In the genomic region with DNA sequence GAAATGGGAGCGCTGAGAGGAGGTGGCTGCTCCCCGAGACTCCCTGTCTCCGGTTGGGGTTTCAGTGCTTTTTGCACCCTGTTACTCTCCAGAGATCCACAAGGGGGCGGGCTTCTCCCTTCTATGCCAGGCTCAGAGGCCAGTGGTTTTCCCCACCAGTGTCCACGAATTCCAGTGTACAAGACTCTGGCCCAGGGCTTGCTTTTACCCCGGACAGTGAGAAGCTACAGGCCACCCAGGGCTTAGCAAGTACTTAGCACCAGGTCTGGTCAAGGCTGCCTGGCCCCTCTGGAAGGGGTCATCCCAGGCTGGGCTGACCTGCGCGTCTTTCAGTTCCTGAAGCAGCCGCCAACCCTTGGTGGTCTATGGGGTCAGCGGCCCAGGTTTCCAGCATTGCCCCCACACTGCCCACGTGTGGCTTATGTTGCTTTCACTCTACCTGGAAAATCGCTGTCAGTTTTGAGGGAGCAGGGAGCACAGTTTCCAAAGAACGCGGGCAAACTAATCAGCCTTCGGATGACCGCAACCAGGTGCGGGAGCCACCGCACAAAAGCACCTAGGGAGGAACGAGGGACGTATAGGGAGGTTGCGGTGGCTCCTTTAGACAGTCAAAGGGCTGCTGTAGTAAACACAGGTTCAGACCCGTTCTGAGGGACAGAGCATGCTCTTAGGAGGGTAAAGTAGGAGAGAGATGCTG, we compare ENCODE assay signal across 8 cellular contexts. TPM values are rescaled to one million over a fixed set of nuclear protein-coding genes. Genes with fewer than 3 reads are reported as not detected.
DNase-seq lines count a peak whose midpoint lies in the region; ATAC-seq, FAIRE-seq and TF ChIP-seq lines count a peak whose summit lies in the region.

No MANE protein-coding gene starts in this region.

- peak overlapping the region; percentile 56 for H3K18ac ChIP-seq in trophoblast cell (ENCODE audit: low read length)

- no peaks in the 10 kb centered on the region for H3K9me3 ChIP-seq in Peyer's patch
- H3K9me3 ChIP-seq in trophoblast cell (ENCODE audit: insufficient read depth, low read depth, low read length): no peaks in the 10 kb centered on the region

- H3K4me1 ChIP-seq in Peyer's patch (no peaks in the 10 kb centered on the region), trophoblast cell (ENCODE audit: control insufficient read depth in 1 of 2, insufficient read depth in 2 of 2, low read length in 2 of 2) (peaks cover 17 to 18% of the 10 kb centered on the region in 2 experiments)

- TF ChIP-seq CTCF in Peyer's patch (IDR thresholded peaks at IDR 0.05): peak; percentile 32 to 78 (median 74)

- peak overlapping the region; percentile 70 for H2BK5ac ChIP-seq in trophoblast cell (ENCODE audit: low read depth, low read length, poor library complexity)

- H2AFZ ChIP-seq in trophoblast cell (ENCODE audit: insufficient read depth, low read length, poor library complexity): no peak overlapping the region

- FAIRE-seq in H54 (lab: Jason Lieb, UNC): peak; percentile 33

- no peak overlapping the region for H3K4me2 ChIP-seq in trophoblast cell (ENCODE audit: low read length)

- no CpG with 5 or more reads among the region's 22 CpGs for WGBS in trophoblast cell (ENCODE audit: extremely low coverage, insufficient coverage, insufficient read length)

- H3K9ac ChIP-seq in trophoblast cell (ENCODE audit: low read length): no peak overlapping the region

- peak overlapping the region; percentile 95 for H2BK12ac ChIP-seq in trophoblast cell (ENCODE audit: low read length)

- ATAC-seq in HG02970 (IDR thresholded peaks at IDR 0.05; ENCODE audit: low FRiP score, unreplicated experiment): no peak

- peak; percentile 27 for DNase-seq in COLO668 (lab: John Stamatoyannopoulos, UW; ENCODE audit: unreplicated experiment)
- peak; percentile 96 for DNase-seq in H54 (ENCODE audit: insufficient read length, low spot score)
- peak; percentile 31 to 77 (median 60) for DNase-seq in Peyer's patch
- peak; percentile 82 for DNase-seq in activated effector memory CD4-positive, alpha-beta T cell treated with anti-CD3 and anti-CD28 coated beads, Interleukin-2, amount 50 U/mL, for 16 hours
- DNase-seq in glomerular visceral epithelial cell (ENCODE audit: extremely low spot score): peak; percentile 63
- DNase-seq in trophoblast cell: peak in 1 of 2 donors; percentile 58
- no peak for DNase-seq in MV-4-11 (lab: John Stamatoyannopoulos, UW)

- H4K12ac ChIP-seq in trophoblast cell (ENCODE audit: low read depth, low read length): peak overlapping the region; percentile 38

- no peaks in the 10 kb centered on the region for H3K36me3 ChIP-seq in Peyer's patch
- no peaks in the 10 kb centered on the region for H3K36me3 ChIP-seq in trophoblast cell (ENCODE audit: control insufficient read depth in 1 of 2, insufficient read depth in 2 of 2, low read length in 2 of 2)

- H3K14ac ChIP-seq in trophoblast cell (ENCODE audit: low read length): peak overlapping the region; percentile 71

- H4K91ac ChIP-seq in trophoblast cell (ENCODE audit: low read depth, low read length): peak overlapping the region; percentile 91

- H3K4me3 ChIP-seq in Peyer's patch (no peak overlapping the region), trophoblast cell (ENCODE audit: low read depth, low read length) (no peak overlapping the region)

- H2AK5ac ChIP-seq in trophoblast cell (ENCODE audit: low read length): peak overlapping the region; percentile 70

- H3K79me2 ChIP-seq in trophoblast cell (ENCODE audit: control insufficient read depth, insufficient read depth, low read length, poor library complexity): no peaks in the 10 kb centered on the region

- TF ChIP-seq POLR2A in H54 (IDR thresholded peaks at IDR 0.05; ENCODE audit: low read depth, low read length): no peak
- no peak for TF ChIP-seq POLR2A in Peyer's patch (IDR thresholded peaks at IDR 0.05)

- no peak overlapping the region for H3K23ac ChIP-seq in trophoblast cell (ENCODE audit: low read length)

- H2BK120ac ChIP-seq in trophoblast cell (ENCODE audit: insufficient read depth, low read length, poor library complexity): peak overlapping the region; percentile 87

- H3K27me3 ChIP-seq in Peyer's patch (no peaks in the 10 kb centered on the region), trophoblast cell (ENCODE audit: insufficient read depth, low read length) (no peaks in the 10 kb centered on the region)

- H3K79me1 ChIP-seq in trophoblast cell (ENCODE audit: low read length): peaks cover 19% of the 10 kb centered on the region

- peak overlapping the region; percentile 40 for H4K8ac ChIP-seq in trophoblast cell (ENCODE audit: low read depth, low read length)

- H3K4ac ChIP-seq in trophoblast cell (ENCODE audit: low read depth, low read length): peak overlapping the region; percentile 10

- no peak overlapping the region for H3K27ac ChIP-seq in Peyer's patch
- peak overlapping the region; percentile 0 for H3K27ac ChIP-seq in trophoblast cell (ENCODE audit: low read depth, low read length)

RNA-seq across cellular contexts. Expression of gene CYP26A1, which starts 6.8 kb away (rescaled TPM):
- not detected for total RNA-seq in Peyer's patch
- 13.5 and 17.5 TPM in 2 replicates for polyA plus RNA-seq in trophoblast cell (2013)

RNA-seq across cellular contexts. Expression of gene CYP26C1, which starts 19.9 kb away (rescaled TPM):
- not detected for total RNA-seq in Peyer's patch
- 0.04 and 0.08 TPM in 2 replicates for polyA plus RNA-seq in trophoblast cell (2013)
